2 cellular contexts compared by ENCODE assay signal in genomic region chr22:30252411-30253204, GRCh38.
A peak's percentile ranks its signal among the peaks of the same experiment; 100 is the strongest.
TF ChIP-seq lines count a peak whose summit lies in the region.

No MANE protein-coding gene starts in this region.

TF ChIP-seq in HepG2, 621 proteins besides CTCF, POLR2A, EP300 and RAD21:
- TF ChIP-seq, protein P1, sequence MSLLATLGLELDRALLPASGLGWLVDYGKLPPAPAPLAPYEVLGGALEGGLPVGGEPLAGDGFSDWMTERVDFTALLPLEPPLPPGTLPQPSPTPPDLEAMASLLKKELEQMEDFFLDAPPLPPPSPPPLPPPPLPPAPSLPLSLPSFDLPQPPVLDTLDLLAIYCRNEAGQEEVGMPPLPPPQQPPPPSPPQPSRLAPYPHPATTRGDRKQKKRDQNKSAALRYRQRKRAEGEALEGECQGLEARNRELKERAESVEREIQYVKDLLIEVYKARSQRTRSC (CRISPR knock-in tag; IDR thresholded peaks at IDR 0.05; ENCODE audit: low read depth), result no peak
- TF ChIP-seq HNRNPUL1 (IDR thresholded peaks at IDR 0.05; ENCODE audit: low read depth, low read length), result no peak
- no peak for TF ChIP-seq SP2 (CRISPR knock-in tag; IDR thresholded peaks at IDR 0.05)
- 0 out of 2 replicates have a peak, but pooled peaks have one; percentile 19 for TF ChIP-seq RBFOX2 (IDR thresholded peaks at IDR 0.05; ENCODE audit: low read depth, low read length)
- TF ChIP-seq ZNF850 (CRISPR knock-in tag; conservative IDR thresholded peaks at IDR 0.05), result no peak
TF ChIP-seq in HepG2: peak in this region for 1.

TF ChIP-seq in WTC11, 78 proteins besides CTCF, POLR2A, EP300 and RAD21:
- TF ChIP-seq GRHL2 (CRISPR knock-in tag; IDR thresholded peaks at IDR 0.05; ENCODE audit: insufficient replicate concordance, severe bottlenecking) (no peak), ZNF423 (CRISPR knock-in tag; IDR thresholded peaks at IDR 0.05) (peak; percentile 92)
